Comparison of ENCODE assay signal across 7 cellular contexts in genomic region chr15:90845201-90845949, GRCh38. TPM values are rescaled to one million over a fixed set of nuclear protein-coding genes. Genes with fewer than 3 reads are reported as not detected.
DNase-seq lines count a peak whose midpoint lies in the region; ATAC-seq and TF ChIP-seq lines count a peak whose summit lies in the region.

No MANE protein-coding gene starts in this region.

- no peaks in the 10 kb centered on the region for H3K9me3 Mint-ChIP-seq in T-helper 1 cell treated with Interleukin-12 subunit alpha and Interleukin-12 subunit beta and Interleukin-4 antibody, amounts not matched to agents 30 μg/mL and 1 μg/mL, for 36 hours
- no peaks in the 10 kb centered on the region for H3K9me3 Mint-ChIP-seq in neural progenitor cell
- no peaks in the 10 kb centered on the region for H3K9me3 Mint-ChIP-seq in endothelial cell (ENCODE audit: unreplicated experiment)

- peak overlapping the region; percentile 87 for H3K27ac Mint-ChIP-seq in T-helper 1 cell treated with Interleukin-12 subunit alpha and Interleukin-12 subunit beta and Interleukin-4 antibody, amounts not matched to agents 30 μg/mL and 1 μg/mL, for 36 hours
- H3K27ac Mint-ChIP-seq in neural progenitor cell (no peak overlapping the region), endothelial cell (ENCODE audit: unreplicated experiment) (no peak overlapping the region)

- H3K79me2 ChIP-seq in neural progenitor cell (ENCODE audit: low read depth) = no peaks in the 10 kb centered on the region

- H3F3A ChIP-seq in neural progenitor cell (ENCODE audit: low read depth) = peaks cover 9% of the 10 kb centered on the region

- TF ChIP-seq CTCF in GM10248 (IDR thresholded peaks at IDR 0.05; ENCODE audit: control extremely low read depth, extremely low read depth, low read depth, missing control alignments) (no peak), neural progenitor cell (IDR thresholded peaks at IDR 0.05) (no peak), endothelial cell (IDR thresholded peaks at IDR 0.05; ENCODE audit: unreplicated experiment) (no peak)

- peak overlapping the region; percentile 51 for H3K4me3 Mint-ChIP-seq in T-helper 1 cell treated with Interleukin-12 subunit alpha and Interleukin-12 subunit beta and Interleukin-4 antibody, amounts not matched to agents 30 μg/mL and 1 μg/mL, for 36 hours
- H3K4me3 Mint-ChIP-seq in neural progenitor cell (no peak overlapping the region), endothelial cell (ENCODE audit: unreplicated experiment) (no peak overlapping the region)

- DNase-seq in GM10248 (ENCODE audit: extremely low spot score) (peak; percentile 74), glomerular visceral epithelial cell (ENCODE audit: extremely low spot score) (peak; percentile 84), neural progenitor cell (ENCODE audit: low spot score) (no peak), endothelial cell (ENCODE audit: low spot score) (no peak)

- POLR2A ChIA-PET in GM10248 (lab: Yijun Ruan, JAX) = no interaction called here

- no peaks in the 10 kb centered on the region for H3K27me3 Mint-ChIP-seq in T-helper 1 cell treated with Interleukin-12 subunit alpha and Interleukin-12 subunit beta and Interleukin-4 antibody, amounts not matched to agents 30 μg/mL and 1 μg/mL, for 36 hours (ENCODE audit: low read depth)
- H3K27me3 Mint-ChIP-seq in neural progenitor cell (ENCODE audit: insufficient read depth, low read depth) (peaks cover 7% of the 10 kb centered on the region), endothelial cell (ENCODE audit: unreplicated experiment) (peaks cover 2% of the 10 kb centered on the region)

- no peaks in the 10 kb centered on the region for H4K20me1 ChIP-seq in neural progenitor cell (ENCODE audit: low read depth)

- no peak overlapping the region for H3K4me2 ChIP-seq in neural progenitor cell

- H3K4me3 ChIP-seq in neural progenitor cell = no peak overlapping the region

- CTCF ChIA-PET in GM10248 (lab: Yijun Ruan, JAX) = interaction anchor here (1.2 kb wide), 1 partner anchor 40 kb away, joined by 3 read pairs; no protein-coding TSS in a partner anchor

- ATAC-seq in GM21381 (IDR thresholded peaks at IDR 0.05; ENCODE audit: unreplicated experiment) (peak; percentile 71), HG03521 (IDR thresholded peaks at IDR 0.05; ENCODE audit: unreplicated experiment) (peak; percentile 65)

- peaks cover 9% of the 10 kb centered on the region for H3K4me1 ChIP-seq in neural progenitor cell

- no peak overlapping the region for H3K27ac ChIP-seq in neural progenitor cell

- peaks cover 52% of the 10 kb centered on the region for H3K4me1 Mint-ChIP-seq in T-helper 1 cell treated with Interleukin-12 subunit alpha and Interleukin-12 subunit beta and Interleukin-4 antibody, amounts not matched to agents 30 μg/mL and 1 μg/mL, for 36 hours (ENCODE audit: low read depth)
- H3K4me1 Mint-ChIP-seq in neural progenitor cell = peaks cover 19% of the 10 kb centered on the region
- no peaks in the 10 kb centered on the region for H3K4me1 Mint-ChIP-seq in endothelial cell (ENCODE audit: unreplicated experiment)

- no peaks in the 10 kb centered on the region for H3K36me3 ChIP-seq in neural progenitor cell

- H2AFZ ChIP-seq in neural progenitor cell (replicated peaks) = no peak overlapping the region

- no peaks in the 10 kb centered on the region for H3K9me3 ChIP-seq in neural progenitor cell (ENCODE audit: low read depth)

- peaks cover 41% of the 10 kb centered on the region for H3K36me3 Mint-ChIP-seq in T-helper 1 cell treated with Interleukin-12 subunit alpha and Interleukin-12 subunit beta and Interleukin-4 antibody, amounts not matched to agents 30 μg/mL and 1 μg/mL, for 36 hours (ENCODE audit: low read depth)
- H3K36me3 Mint-ChIP-seq in neural progenitor cell (no peaks in the 10 kb centered on the region), endothelial cell (ENCODE audit: low read depth, unreplicated experiment) (no peaks in the 10 kb centered on the region)

- H3K27me3 ChIP-seq in neural progenitor cell = no peaks in the 10 kb centered on the region

- no peak overlapping the region for H3K9ac ChIP-seq in neural progenitor cell

RNA-seq across cellular contexts. Expression of gene FURIN, which starts 23.0 kb away (rescaled TPM):
- total RNA-seq in neural progenitor cell (ENCODE audit: low replicate concordance) = 8.3 and 18.8 TPM in 2 replicates
- 143 TPM for total RNA-seq in endothelial cell (ENCODE audit: unreplicated experiment)

RNA-seq across cellular contexts. Expression of gene FES, which starts 38.9 kb away (rescaled TPM):
- total RNA-seq in neural progenitor cell (ENCODE audit: low replicate concordance) (11.7 and 14.1 TPM in 2 replicates), endothelial cell (ENCODE audit: unreplicated experiment) (56.3 TPM)

RNA-seq across cellular contexts. Expression of gene MAN2A2, which starts 57.7 kb away (rescaled TPM):
- total RNA-seq in neural progenitor cell (ENCODE audit: low replicate concordance) = 7.0 and 15.3 TPM in 2 replicates
- total RNA-seq in endothelial cell (ENCODE audit: unreplicated experiment) = 72.2 TPM

Comparison
In these comparisons a context has a peak if more than half of its experiments do, and no peak if none do; other contexts are left out.
1. DNase-seq: peak in GM10248 (single experiment) and glomerular visceral epithelial cell (single experiment); none in neural progenitor cell (single experiment) and endothelial cell (single experiment).